In genomic region chr18:58447342-58448190, GRCh38 we compare ENCODE assay signal across 17 cellular contexts.
DNase-seq lines count a peak whose midpoint lies in the region; ATAC-seq and TF ChIP-seq lines count a peak whose summit lies in the region.
"Had no signal": no experiment of that assay in that cellular context is flagged by ENCODE, and none has a peak within 500 bp of the region (broad histone marks: within the 10 kb centered on the region; RNA-seq: fewer than 3 reads in every experiment).

No MANE protein-coding gene starts in this region.

- no peak overlapping the region for H3K4me3 Mint-ChIP-seq in endodermal cell
- no peak overlapping the region for H3K4me3 Mint-ChIP-seq in effector memory CD8-positive, alpha-beta T cell
- H3K4me3 Mint-ChIP-seq: activated CD4-positive, alpha-beta memory T cell treated with anti-CD3 and anti-CD28 coated beads for 36 hours; CD8-positive, alpha-beta memory T cell had no signal

- no peak overlapping the region for H2AFZ ChIP-seq in SK-N-SH (ENCODE audit: low read depth)
- peak overlapping the region; percentile 23 for H2AFZ ChIP-seq in neural cell (ENCODE audit: low read depth, low read length)

- H3K9me3 Mint-ChIP-seq in endodermal cell, result no peaks in the 10 kb centered on the region
- no peaks in the 10 kb centered on the region for H3K9me3 Mint-ChIP-seq in effector memory CD8-positive, alpha-beta T cell
- H3K9me3 Mint-ChIP-seq: activated CD4-positive, alpha-beta memory T cell treated with anti-CD3 and anti-CD28 coated beads for 36 hours; CD8-positive, alpha-beta memory T cell had no signal

- H4K20me1 ChIP-seq in SK-N-SH (ENCODE audit: insufficient read depth) (no peaks in the 10 kb centered on the region), neural cell (ENCODE audit: insufficient read depth) (no peaks in the 10 kb centered on the region)

- TF ChIP-seq EP300 in SK-N-SH (IDR thresholded peaks at IDR 0.05; ENCODE audit: borderline replicate concordance in 1 of 2, low read depth in 1 of 2, low read length in 1 of 2), result no peak
- no peak for TF ChIP-seq EP300 in neural cell (conservative IDR thresholded peaks at IDR 0.05; ENCODE audit: poor library complexity, severe bottlenecking)

- POLR2A ChIA-PET in SK-N-SH (lab: Yijun Ruan, JAX), result no interaction called here

- H3K27ac Mint-ChIP-seq in endodermal cell, result no peak overlapping the region
- no peak overlapping the region for H3K27ac Mint-ChIP-seq in effector memory CD8-positive, alpha-beta T cell
- H3K27ac Mint-ChIP-seq: activated CD4-positive, alpha-beta memory T cell treated with anti-CD3 and anti-CD28 coated beads for 36 hours had no signal

- H3K9me2 ChIP-seq in SK-N-SH, result no peaks in the 10 kb centered on the region
- no peaks in the 10 kb centered on the region for H3K9me2 ChIP-seq in neural cell (ENCODE audit: insufficient read depth, low read length)

- H3K9ac ChIP-seq in SK-N-SH (no peak overlapping the region), endodermal cell (ENCODE audit: extremely low read depth, low read length, poor library complexity, severe bottlenecking) (no peak overlapping the region), neural cell (ENCODE audit: low read length) (peak overlapping the region; percentile 56)
- H3K9ac ChIP-seq: KMS-11 had no signal

- no peaks in the 10 kb centered on the region for H3K9me3 ChIP-seq in SK-N-SH
- H3K9me3 ChIP-seq in endodermal cell (ENCODE audit: control insufficient read depth, low read length), result no peaks in the 10 kb centered on the region
- H3K9me3 ChIP-seq in neural cell (ENCODE audit: low read length), result no peaks in the 10 kb centered on the region

- ATAC-seq in SK-N-SH treated with all-trans-retinoic acid at 6 μM for 48 hours, result no peak
- no peak for ATAC-seq in effector memory CD8-positive, alpha-beta T cell (replicated peaks)
- ATAC-seq: right cardiac atrium had no signal

- H3K4me1 ChIP-seq in SK-N-SH (ENCODE audit: control insufficient read depth in 1 of 2, insufficient read depth in 2 of 2, low read depth in 1 of 2, low read length in 1 of 2), result peaks cover 0 to 5% of the 10 kb centered on the region in 2 experiments; a peak in 3 of 4 replicates
- no peaks in the 10 kb centered on the region for H3K4me1 ChIP-seq in endodermal cell (ENCODE audit: control insufficient read depth, insufficient read depth, low read length)

- TF ChIP-seq CTCF in SK-N-SH (IDR thresholded peaks at IDR 0.05) (no peak), endodermal cell (conservative IDR thresholded peaks at IDR 0.05) (no peak), neural cell (IDR thresholded peaks at IDR 0.05; ENCODE audit: poor library complexity, severe bottlenecking) (no peak)

- DNase-seq in SK-N-SH (peak; percentile 45), endodermal cell (peak; percentile 57), HuH-7.5 (ENCODE audit: low spot score) (no peak), NCI-H2029 (lab: John Stamatoyannopoulos, UW) (no peak)
- DNase-seq in activated effector memory CD4-positive, alpha-beta T cell treated with anti-CD3 and anti-CD28 coated beads, Interleukin-2, amount 50 U/mL, for 16 hours, result no peak
- no peak for DNase-seq in effector memory CD8-positive, alpha-beta T cell
- DNase-seq: activated CD4-positive, alpha-beta memory T cell treated with anti-CD3 and anti-CD28 coated beads for 36 hours; activated gamma-delta T cell; CD8-positive, alpha-beta memory T cell; NCI-H187 treated with DMSO at 0.1 percent for 48 hours; right cardiac atrium had no signal

- no peaks in the 10 kb centered on the region for H3K27me3 ChIP-seq in SK-N-SH (ENCODE audit: insufficient read depth)
- H3K27me3 ChIP-seq in endodermal cell (ENCODE audit: control insufficient read depth, insufficient read depth, low read length, poor library complexity, severe bottlenecking), result peaks cover 20% of the 10 kb centered on the region
- H3K27me3 ChIP-seq in neural cell (ENCODE audit: insufficient read depth, low read depth, low read length), result no peaks in the 10 kb centered on the region
- H3K27me3 ChIP-seq: cardiac muscle cell had no signal

- no peak for TF ChIP-seq RAD21 in SK-N-SH (IDR thresholded peaks at IDR 0.05; ENCODE audit: low read length)
- no peak for TF ChIP-seq RAD21 in neural cell (conservative IDR thresholded peaks at IDR 0.05)

- no peak overlapping the region for H3K4me2 ChIP-seq in SK-N-SH
- H3K4me2 ChIP-seq in neural cell (ENCODE audit: low read length), result peak overlapping the region; percentile 67
- H3K4me2 ChIP-seq: KMS-11 had no signal

- WGBS in SK-N-SH (ENCODE audit: low lambda C conversion rate), result 70% methylated on average over 11 of the region's 11 CpGs
- 35 to 56% methylated on average over 8 to 11 of the region's 11 CpGs for WGBS in endodermal cell (ENCODE audit: insufficient coverage in 1 of 2, insufficient read length in 1 of 2), 2 experiments

- H3F3A ChIP-seq in SK-N-SH (replicated peaks; ENCODE audit: insufficient read depth) (no peaks in the 10 kb centered on the region), neural cell (ENCODE audit: insufficient read depth, low read length, poor library complexity, severe bottlenecking) (no peaks in the 10 kb centered on the region)

- CTCF ChIA-PET in SK-N-SH (lab: Yijun Ruan, JAX), result no interaction called here

- H3K36me3 ChIP-seq in SK-N-SH (replicated peaks in 1 of 2; ENCODE audit: control insufficient read depth in 1 of 2, insufficient read depth in 2 of 2, low read length in 1 of 2), result no peaks in the 10 kb centered on the region
- no peaks in the 10 kb centered on the region for H3K36me3 ChIP-seq in endodermal cell (ENCODE audit: control insufficient read depth, insufficient read depth, low read length)
- H3K36me3 ChIP-seq in neural cell (ENCODE audit: insufficient read depth, low read length), result no peaks in the 10 kb centered on the region
- H3K36me3 ChIP-seq: cardiac muscle cell had no signal

- H3K27me3 Mint-ChIP-seq in endodermal cell (ENCODE audit: insufficient read depth), result peaks cover 25% of the 10 kb centered on the region
- H3K27me3 Mint-ChIP-seq in effector memory CD8-positive, alpha-beta T cell, result peaks cover 7 to 12% of the 10 kb centered on the region in 2 donors

- H3K4me3 ChIP-seq in SK-N-SH (ENCODE audit: low read depth in 2 of 2, low read length in 1 of 2), result no peak overlapping the region
- H3K4me3 ChIP-seq in endodermal cell (ENCODE audit: low read length), result no peak overlapping the region
- peak overlapping the region; percentile 58 for H3K4me3 ChIP-seq in neural cell (ENCODE audit: low read length)
- H3K4me3 ChIP-seq: cardiac muscle cell had no signal

- H3K79me2 ChIP-seq in SK-N-SH (ENCODE audit: insufficient read depth), result no peaks in the 10 kb centered on the region
- H3K79me2 ChIP-seq in neural cell (replicated peaks; ENCODE audit: insufficient read depth, low read length), result no peaks in the 10 kb centered on the region

- no peak overlapping the region for H3K27ac ChIP-seq in SK-N-SH (ENCODE audit: low read depth in 2 of 2, low read length in 1 of 2)
- no peak overlapping the region for H3K27ac ChIP-seq in endodermal cell (ENCODE audit: low read depth, low read length)
- peak overlapping the region; percentile 81 for H3K27ac ChIP-seq in neural cell (ENCODE audit: low read length)
- H3K27ac ChIP-seq: 22Rv1, cardiac muscle cell, epithelial cell of prostate, KMS-11 had no signal

- peaks cover 21% of the 10 kb centered on the region for H3K4me1 Mint-ChIP-seq in endodermal cell
- no peaks in the 10 kb centered on the region for H3K4me1 Mint-ChIP-seq in effector memory CD8-positive, alpha-beta T cell (ENCODE audit: low read depth in 2 of 2)
- H3K4me1 Mint-ChIP-seq: CD8-positive, alpha-beta memory T cell had no signal

- H3K36me3 Mint-ChIP-seq in endodermal cell (ENCODE audit: low read depth), result no peaks in the 10 kb centered on the region
- H3K36me3 Mint-ChIP-seq in effector memory CD8-positive, alpha-beta T cell (ENCODE audit: insufficient read depth), result no peaks in the 10 kb centered on the region
- H3K36me3 Mint-ChIP-seq: activated CD4-positive, alpha-beta memory T cell treated with anti-CD3 and anti-CD28 coated beads for 36 hours; CD8-positive, alpha-beta memory T cell had no signal

TF ChIP-seq in SK-N-SH, 30 proteins besides CTCF, POLR2A, EP300 and RAD21 (continues in another document):
- TF ChIP-seq TCF12 (IDR thresholded peaks at IDR 0.05) (no peak), RCOR1 (IDR thresholded peaks at IDR 0.05; ENCODE audit: low read length) (no peak), CHD2 (IDR thresholded peaks at IDR 0.05; ENCODE audit: low read length, partially characterized antibody) (no peak), TAF1 (IDR thresholded peaks at IDR 0.05; ENCODE audit: borderline replicate concordance, low read depth, low read length) (no peak), MAX (IDR thresholded peaks at IDR 0.05; ENCODE audit: low read depth) (no peak)

TF ChIP-seq in SK-N-SH treated with all-trans-retinoic acid at 6 μM for 48 hours, 23 proteins besides CTCF, POLR2A, EP300 and RAD21 (continues in another document):
- TF ChIP-seq CSRNP3 (CRISPR knock-in tag; IDR thresholded peaks at IDR 0.05), result no peak
- TF ChIP-seq ZC3H10 (CRISPR knock-in tag; IDR thresholded peaks at IDR 0.05), result no peak
- TF ChIP-seq PPARA (CRISPR knock-in tag; IDR thresholded peaks at IDR 0.05; ENCODE audit: borderline replicate concordance), result no peak

TF ChIP-seq in neural cell, 6 proteins besides CTCF, POLR2A, EP300 and RAD21 (continues in another document):
- TF ChIP-seq EZH2 (IDR thresholded peaks at IDR 0.05; ENCODE audit: borderline replicate concordance, insufficient read depth, low read length, poor library complexity, severe bottlenecking) (no peak), POLR2AphosphoS5 (IDR thresholded peaks at IDR 0.05) (peak; percentile 18), TAF1 (IDR thresholded peaks at IDR 0.05; ENCODE audit: low read depth) (no peak), MXI1 (conservative IDR thresholded peaks at IDR 0.05; ENCODE audit: poor library complexity, severe bottlenecking) (no peak)

Comparison
In these comparisons a context has a peak if more than half of its experiments do, and no peak if none do; other contexts are left out.
1. DNase-seq: peak in SK-N-SH (single experiment) and endodermal cell (single experiment); none in HuH-7.5 (single experiment), NCI-H2029 (single experiment), activated effector memory CD4-positive, alpha-beta T cell treated with anti-CD3 and anti-CD28 coated beads, Interleukin-2, amount 50 U/mL, for 16 hours (single experiment) and effector memory CD8-positive, alpha-beta T cell (0 of 3).